30 cellular contexts compared by ENCODE assay signal in the genomic region with DNA sequence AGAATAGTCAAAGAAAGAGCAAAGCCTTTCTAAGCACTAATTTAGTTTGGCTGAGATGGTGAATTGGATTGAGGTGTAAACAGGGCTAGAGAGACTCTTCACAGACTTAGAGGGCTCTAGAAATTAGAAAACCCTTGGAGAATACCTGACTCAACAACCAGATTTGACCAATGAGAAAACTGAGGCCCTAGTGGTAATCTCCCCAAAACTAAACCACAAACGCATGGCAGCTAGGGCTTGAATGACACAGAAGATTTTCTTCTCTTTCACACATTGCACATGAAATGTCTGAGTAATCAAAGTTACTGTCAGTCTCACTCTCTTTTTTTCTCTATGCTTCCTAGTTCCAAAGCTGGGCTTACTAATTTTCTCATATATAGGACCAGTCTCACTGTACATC.
DNase-seq lines count a peak whose midpoint lies in the region; ATAC-seq and TF ChIP-seq lines count a peak whose summit lies in the region.
"Had no signal": no experiment of that assay in that cellular context is flagged by ENCODE, and none has a peak within 500 bp of the region (broad histone marks: within the 10 kb centered on the region; RNA-seq: fewer than 3 reads in every experiment).

No MANE protein-coding gene starts in this region.

- DNase-seq in activated CD4-positive, alpha-beta T cell treated with anti-CD3 and anti-CD28 coated beads for 36 hours, result peak; percentile 14
- DNase-seq in activated CD4-positive, alpha-beta T cell treated with anti-CD3 and anti-CD28 coated beads, Interleukin-2, amount 50 U/mL, for 48 hours, result no peak
- DNase-seq in HFFc6 (no peak), astrocyte of the hippocampus (ENCODE audit: low read depth, low spot score) (peak; percentile 20), lower lobe of right lung (no peak), NCI-H187 (lab: John Stamatoyannopoulos, UW) (no peak)
- DNase-seq: 8988T; activated CD4-positive, CD25-positive, alpha-beta regulatory T cell; activated CD8-positive, alpha-beta memory T cell treated with anti-CD3 and anti-CD28 coated beads, Interleukin-2, amount 50 U/mL, for 4 hours; activated naive CD4-positive, alpha-beta T cell treated with anti-CD3 and anti-CD28 coated beads, Interleukin-2, amount 10 ng/mL, durations not matched to agents 7 days and 5 days; anterior cingulate cortex; colonic mucosa; effector CD4-positive, alpha-beta T cell; immature natural killer cell; Karpas-422; mesendoderm; MV-4-11; NCI-H446 treated with DMSO at 0.1 percent for 48 hours; OCI-M1; pancreas; small intestine; T-helper 1 cell; uterus had no signal

- H3K4me1 Mint-ChIP-seq in activated CD4-positive, alpha-beta T cell treated with anti-CD3 and anti-CD28 coated beads for 36 hours, result peaks cover 3% of the 10 kb centered on the region
- H3K4me1 Mint-ChIP-seq in HFFc6 (ENCODE audit: low read depth), result peaks cover 77% of the 10 kb centered on the region
- H3K4me1 Mint-ChIP-seq: activated naive CD4-positive, alpha-beta T cell treated with anti-CD3 and anti-CD28 coated beads, Interleukin-2, amount 10 ng/mL, durations not matched to agents 7 days and 5 days; immature natural killer cell had no signal

- no peak overlapping the region for H3K4me3 ChIP-seq in lower lobe of right lung
- H3K4me3 ChIP-seq: colonic mucosa, pancreas, SK-N-MC, uterus had no signal

- peaks cover 11% of the 10 kb centered on the region for H3K4me1 ChIP-seq in lower lobe of right lung
- H3K4me1 ChIP-seq: colonic mucosa, pancreas, uterus had no signal

- no peak overlapping the region for H3K27ac ChIP-seq in lower lobe of right lung
- H3K27ac ChIP-seq: colonic mucosa, pancreas, SK-N-MC, uterus had no signal

- no peak overlapping the region for H3K4me3 Mint-ChIP-seq in activated CD4-positive, alpha-beta T cell treated with anti-CD3 and anti-CD28 coated beads for 36 hours
- no peak overlapping the region for H3K4me3 Mint-ChIP-seq in HFFc6
- H3K4me3 Mint-ChIP-seq: activated naive CD4-positive, alpha-beta T cell treated with anti-CD3 and anti-CD28 coated beads, Interleukin-2, amount 10 ng/mL, durations not matched to agents 7 days and 5 days; immature natural killer cell; neural crest cell; stimulated activated naive CD8-positive, alpha-beta T cell treated with anti-CD3 and anti-CD28 coated beads, Interleukin-15, Interleukin-2, amounts not matched to agents 100 ng/mL and 50 ng/mL, for 24 hours had no signal

- no peak overlapping the region for H3K27ac Mint-ChIP-seq in activated CD4-positive, alpha-beta T cell treated with anti-CD3 and anti-CD28 coated beads for 36 hours
- peak overlapping the region; percentile 85 for H3K27ac Mint-ChIP-seq in HFFc6
- H3K27ac Mint-ChIP-seq: activated naive CD4-positive, alpha-beta T cell treated with anti-CD3 and anti-CD28 coated beads, Interleukin-2, amount 10 ng/mL, durations not matched to agents 7 days and 5 days; immature natural killer cell; stimulated activated naive CD8-positive, alpha-beta T cell treated with anti-CD3 and anti-CD28 coated beads, Interleukin-15, Interleukin-2, amounts not matched to agents 100 ng/mL and 50 ng/mL, for 24 hours had no signal

- intact Hi-C loops in activated CD4-positive, alpha-beta T cell treated with anti-CD3 and anti-CD28 coated beads for 36 hours (cut with DNase I, micrococcal nuclease), result no loop called here
- intact Hi-C loops in lower lobe of right lung (cut with DNase I), result no loop called here

- no peaks in the 10 kb centered on the region for H3K36me3 Mint-ChIP-seq in activated CD4-positive, alpha-beta T cell treated with anti-CD3 and anti-CD28 coated beads for 36 hours (ENCODE audit: low read depth)
- H3K36me3 Mint-ChIP-seq in HFFc6 (ENCODE audit: low read depth), result no peaks in the 10 kb centered on the region
- H3K36me3 Mint-ChIP-seq: activated naive CD4-positive, alpha-beta T cell treated with anti-CD3 and anti-CD28 coated beads, Interleukin-2, amount 10 ng/mL, durations not matched to agents 7 days and 5 days; immature natural killer cell had no signal

- TF ChIP-seq CTCF in HFFc6 (IDR thresholded peaks at IDR 0.05) (no peak), lower lobe of right lung (IDR thresholded peaks at IDR 0.05) (no peak)

- ATAC-seq in activated CD4-positive, alpha-beta T cell treated with anti-CD3 and anti-CD28 coated beads for 36 hours, result peak; percentile 70
- peak; percentile 41 to 58 for ATAC-seq in lower lobe of right lung
- ATAC-seq in GM18907 (IDR thresholded peaks at IDR 0.05; ENCODE audit: unreplicated experiment), result no peak
- ATAC-seq in HG03354 (IDR thresholded peaks at IDR 0.05; ENCODE audit: poor library complexity, severe bottlenecking, unreplicated experiment), result no peak
- ATAC-seq: HepG2, left lobe of liver, pancreas had no signal

- CTCF ChIA-PET in activated CD4-positive, alpha-beta T cell treated with anti-CD3 and anti-CD28 coated beads for 36 hours (lab: Charles Lee), result no interaction called here

- peaks cover 6% of the 10 kb centered on the region for H3K27me3 Mint-ChIP-seq in activated CD4-positive, alpha-beta T cell treated with anti-CD3 and anti-CD28 coated beads for 36 hours
- H3K27me3 Mint-ChIP-seq in HFFc6 (ENCODE audit: insufficient read depth), result no peaks in the 10 kb centered on the region
- H3K27me3 Mint-ChIP-seq: activated naive CD4-positive, alpha-beta T cell treated with anti-CD3 and anti-CD28 coated beads, Interleukin-2, amount 10 ng/mL, durations not matched to agents 7 days and 5 days; stimulated activated naive CD8-positive, alpha-beta T cell treated with anti-CD3 and anti-CD28 coated beads, Interleukin-15, Interleukin-2, amounts not matched to agents 100 ng/mL and 50 ng/mL, for 24 hours had no signal

- POLR2A ChIA-PET in activated CD4-positive, alpha-beta T cell treated with anti-CD3 and anti-CD28 coated beads for 36 hours (lab: Charles Lee), result no interaction called here

- peaks cover 2% of the 10 kb centered on the region for H3K9me3 Mint-ChIP-seq in activated CD4-positive, alpha-beta T cell treated with anti-CD3 and anti-CD28 coated beads for 36 hours (ENCODE audit: low read depth)
- H3K9me3 Mint-ChIP-seq in HFFc6, result no peaks in the 10 kb centered on the region
- H3K9me3 Mint-ChIP-seq: activated naive CD4-positive, alpha-beta T cell treated with anti-CD3 and anti-CD28 coated beads, Interleukin-2, amount 10 ng/mL, durations not matched to agents 7 days and 5 days; neural crest cell had no signal

- H3K36me3 ChIP-seq in lower lobe of right lung, result no peaks in the 10 kb centered on the region
- H3K36me3 ChIP-seq: colonic mucosa, pancreas, uterus had no signal

- no peaks in the 10 kb centered on the region for H3K9me3 ChIP-seq in lower lobe of right lung
- H3K9me3 ChIP-seq: colonic mucosa, pancreas, uterus had no signal

- H3K27me3 ChIP-seq in lower lobe of right lung (ENCODE audit: low read depth), result no peaks in the 10 kb centered on the region
- H3K27me3 ChIP-seq: colonic mucosa, pancreas, uterus had no signal

Comparison
In these comparisons a context has a peak if more than half of its experiments do, and no peak if none do; other contexts are left out.
1. DNase-seq: peak in activated CD4-positive, alpha-beta T cell treated with anti-CD3 and anti-CD28 coated beads for 36 hours (single experiment) and astrocyte of the hippocampus (single experiment); none in activated CD4-positive, alpha-beta T cell treated with anti-CD3 and anti-CD28 coated beads, Interleukin-2, amount 50 U/mL, for 48 hours (0 of 2), HFFc6 (single experiment), lower lobe of right lung (single experiment) and NCI-H187 (0 of 2).
2. ATAC-seq: peak in activated CD4-positive, alpha-beta T cell treated with anti-CD3 and anti-CD28 coated beads for 36 hours (single experiment) and lower lobe of right lung (2 of 2); none in GM18907 (single experiment) and HG03354 (single experiment).